9 cellular contexts compared by ENCODE assay signal in the genomic region with DNA sequence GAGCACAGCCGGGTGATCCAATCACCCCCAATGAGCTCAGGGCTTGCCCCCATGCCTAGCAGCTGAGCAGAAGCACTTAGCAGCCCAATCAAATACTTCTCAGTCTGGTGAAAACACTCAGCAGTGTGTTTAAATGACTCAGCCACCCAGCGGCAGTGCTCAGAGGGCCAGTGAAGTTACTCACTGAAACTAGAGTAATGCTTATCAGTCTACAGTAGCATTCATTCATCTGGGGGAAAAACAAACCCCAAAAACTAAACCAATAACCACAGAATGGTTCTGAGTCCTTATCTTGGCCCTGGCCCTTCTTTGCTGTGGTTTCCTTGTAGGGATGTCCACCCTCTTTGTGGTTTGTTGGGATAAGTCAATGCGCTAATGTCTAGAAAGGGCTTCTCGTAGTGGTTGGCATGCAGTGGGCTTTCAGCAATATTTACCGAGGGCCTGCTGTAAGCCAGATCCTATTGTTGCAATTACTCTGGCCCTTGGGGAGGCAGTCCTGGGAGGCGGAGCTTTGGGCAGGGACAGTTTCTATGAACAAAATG. TPM values are rescaled to one million over a fixed set of nuclear protein-coding genes. Genes with fewer than 3 reads are reported as not detected.
A peak's percentile ranks its signal among the peaks of the same experiment; 100 is the strongest.
DNase-seq lines count a peak whose midpoint lies in the region; ATAC-seq and TF ChIP-seq lines count a peak whose summit lies in the region.
"Had no signal": no experiment of that assay in that cellular context is flagged by ENCODE, and none has a peak within 500 bp of the region (broad histone marks: within the 10 kb centered on the region; RNA-seq: fewer than 3 reads in every experiment).

No MANE protein-coding gene starts in this region.

- DNase-seq in NCI-H510A treated with DMSO at 0.1 percent for 48 hours (lab: John Stamatoyannopoulos, UW) (peak; percentile 30), NCI-H510A (lab: John Stamatoyannopoulos, UW) (no peak), HS-27A (ENCODE audit: low read depth) (peak; percentile 79), astrocyte of the spinal cord (ENCODE audit: low read depth, low spot score) (peak; percentile 95), glutamatergic neuron (no peak), endodermal cell (no peak), body of pancreas (no peak)

- peaks cover 6% of the 10 kb centered on the region for H3K36me3 Mint-ChIP-seq in glutamatergic neuron (ENCODE audit: unreplicated experiment)
- H3K36me3 Mint-ChIP-seq in endodermal cell (ENCODE audit: low read depth), result no peaks in the 10 kb centered on the region
- H3K36me3 Mint-ChIP-seq: CD4-positive, CD25-positive, alpha-beta regulatory T cell had no signal

- TF ChIP-seq CTCF in astrocyte of the spinal cord (IDR thresholded peaks at IDR 0.05; ENCODE audit: low read depth, low read length), result no peak
- TF ChIP-seq CTCF in glutamatergic neuron (IDR thresholded peaks at IDR 0.05; ENCODE audit: partially characterized antibody, unreplicated experiment), result no peak
- TF ChIP-seq CTCF in endodermal cell (conservative IDR thresholded peaks at IDR 0.05), result no peak
- TF ChIP-seq CTCF in body of pancreas (IDR thresholded peaks at IDR 0.05), result no peak

- no peaks in the 10 kb centered on the region for H3K36me3 ChIP-seq in endodermal cell (ENCODE audit: control insufficient read depth, insufficient read depth, low read length)
- no peaks in the 10 kb centered on the region for H3K36me3 ChIP-seq in body of pancreas (replicated peaks in 1 of 2; ENCODE audit: insufficient read depth in 1 of 2, low read depth in 2 of 2)

- WGBS in endodermal cell (ENCODE audit: insufficient coverage in 1 of 2, insufficient read length in 1 of 2), 2 experiments, result 64 to 87% methylated on average over 3 to 6 of the region's 6 CpGs
- WGBS in body of pancreas, 2 donors, result 64 to 66% methylated on average over 5 to 6 of the region's 6 CpGs

- in situ Hi-C loops in astrocyte of the spinal cord (cut with HindIII; ENCODE audit: low sequenced_read_pairs), result no loop called here

- intact Hi-C loops in body of pancreas (cut with DNase I), result no loop called here

- no peak overlapping the region for H3K9ac ChIP-seq in endodermal cell (ENCODE audit: extremely low read depth, low read length, poor library complexity, severe bottlenecking)

- H3K9me3 Mint-ChIP-seq in glutamatergic neuron (ENCODE audit: unreplicated experiment) (no peaks in the 10 kb centered on the region), endodermal cell (no peaks in the 10 kb centered on the region)

- ATAC-seq in GM21576 (IDR thresholded peaks at IDR 0.05; ENCODE audit: unreplicated experiment) (peak; percentile 79), body of pancreas (no peak)

- H3K4me1 ChIP-seq in endodermal cell (ENCODE audit: control insufficient read depth, insufficient read depth, low read length) (no peaks in the 10 kb centered on the region), body of pancreas (no peaks in the 10 kb centered on the region)

- H3K4me1 Mint-ChIP-seq in glutamatergic neuron (ENCODE audit: low read depth, unreplicated experiment) (no peaks in the 10 kb centered on the region), endodermal cell (no peaks in the 10 kb centered on the region)
- H3K4me1 Mint-ChIP-seq: CD4-positive, CD25-positive, alpha-beta regulatory T cell had no signal

- H3K4me3 Mint-ChIP-seq in glutamatergic neuron (ENCODE audit: unreplicated experiment), result no peak overlapping the region
- no peak overlapping the region for H3K4me3 Mint-ChIP-seq in endodermal cell
- H3K4me3 Mint-ChIP-seq: CD4-positive, CD25-positive, alpha-beta regulatory T cell had no signal

- H3K27me3 Mint-ChIP-seq in glutamatergic neuron (ENCODE audit: unreplicated experiment) (peaks cover 3% of the 10 kb centered on the region), endodermal cell (ENCODE audit: insufficient read depth) (peaks cover 2% of the 10 kb centered on the region)

- peaks cover 7% of the 10 kb centered on the region for H3K9me3 ChIP-seq in endodermal cell (ENCODE audit: control insufficient read depth, low read length)
- no peaks in the 10 kb centered on the region for H3K9me3 ChIP-seq in body of pancreas

- no peak overlapping the region for H3K4me3 ChIP-seq in astrocyte of the spinal cord (ENCODE audit: low read depth, low read length)
- no peak overlapping the region for H3K4me3 ChIP-seq in endodermal cell (ENCODE audit: low read length)
- no peak overlapping the region for H3K4me3 ChIP-seq in body of pancreas

- H3K27ac ChIP-seq in endodermal cell (ENCODE audit: low read depth, low read length), result no peak overlapping the region
- no peak overlapping the region for H3K27ac ChIP-seq in body of pancreas

- H3K27ac Mint-ChIP-seq in glutamatergic neuron (ENCODE audit: unreplicated experiment) (no peak overlapping the region), endodermal cell (no peak overlapping the region)
- H3K27ac Mint-ChIP-seq: CD4-positive, CD25-positive, alpha-beta regulatory T cell had no signal

- H3K27me3 ChIP-seq in endodermal cell (ENCODE audit: control insufficient read depth, insufficient read depth, low read length, poor library complexity, severe bottlenecking), result no peaks in the 10 kb centered on the region
- H3K27me3 ChIP-seq in body of pancreas, result no peaks in the 10 kb centered on the region

- no peak for TF ChIP-seq POLR2A in body of pancreas (IDR thresholded peaks at IDR 0.05)

RNA-seq across cellular contexts. Expression of gene LHX2, which starts 43.2 kb away (rescaled TPM):
- total RNA-seq in glutamatergic neuron (ENCODE audit: unreplicated experiment) (6.7 TPM), endodermal cell (under 1 TPM; 0.20 to 0.29 TPM), body of pancreas (not detected)
- polyA plus RNA-seq in endodermal cell (2013, experiment 1 of 2), result 4.2 TPM
- polyA plus RNA-seq in endodermal cell (2013, experiment 2 of 2), result 5.4 TPM
- total RNA-seq: CD4-positive, CD25-positive, alpha-beta regulatory T cell had no signal
- polyA plus RNA-seq: CD4-positive, CD25-positive, alpha-beta regulatory T cell had no signal

Comparison
In these comparisons a context has a peak if more than half of its experiments do, and no peak if none do; other contexts are left out.
1. DNase-seq: peak in NCI-H510A treated with DMSO at 0.1 percent for 48 hours (single experiment), HS-27A (single experiment) and astrocyte of the spinal cord (single experiment); none in NCI-H510A (single experiment), glutamatergic neuron (single experiment), endodermal cell (single experiment) and body of pancreas (0 of 4).